Comparison of ENCODE assay signal across 11 cellular contexts in the genomic region with DNA sequence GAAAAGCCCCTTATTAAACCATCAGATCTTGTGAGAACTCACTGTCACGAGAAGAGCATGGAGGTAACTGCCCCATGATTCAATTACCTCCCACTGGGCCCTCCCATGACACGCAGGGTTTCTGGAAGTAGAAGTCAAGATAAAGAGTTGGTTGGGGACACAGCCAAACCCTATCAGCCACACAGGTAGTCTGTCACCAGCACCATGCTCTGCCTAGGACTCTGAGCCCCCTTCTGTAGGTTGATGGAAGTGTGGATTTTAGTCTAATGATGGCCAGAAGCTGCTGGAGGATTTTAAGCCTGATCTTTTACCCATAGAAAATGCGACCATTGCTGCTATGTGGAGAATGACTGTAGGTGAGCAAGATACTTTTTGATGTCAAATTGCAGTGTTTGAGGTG.
DNase-seq lines count a peak whose midpoint lies in the region; ATAC-seq and TF ChIP-seq lines count a peak whose summit lies in the region.
"Had no signal": no experiment of that assay in that cellular context is flagged by ENCODE, and none has a peak within 500 bp of the region (broad histone marks: within the 10 kb centered on the region; RNA-seq: fewer than 3 reads in every experiment).

No MANE protein-coding gene starts in this region.

- ATAC-seq in heart left ventricle (no peak), upper lobe of left lung (ENCODE audit: low FRiP score in 2 of 2) (no peak), SK-N-SH treated with all-trans-retinoic acid at 6 μM for 48 hours (no peak)
- ATAC-seq in activated naive CD8-positive, alpha-beta T cell treated with anti-CD3 and anti-CD28 coated beads, Interleukin-2, amount 50 U/mL, for 24 hours, result no peak
- ATAC-seq: body of pancreas had no signal

- peak overlapping the region in 11 of 12 donors; percentile 25 to 94 (median 86) for H3K27ac ChIP-seq in heart left ventricle
- peak overlapping the region in 1 of 2 donors; percentile 81 for H3K27ac ChIP-seq in right atrium auricular region
- no peak overlapping the region for H3K27ac ChIP-seq in mesendoderm (ENCODE audit: low read depth, low read length)
- H3K27ac ChIP-seq in upper lobe of left lung, result peak overlapping the region; percentile 57 to 84 (median 64)

- TF ChIP-seq EP300 in upper lobe of left lung (IDR thresholded peaks at IDR 0.05), result no peak

- H3K4me1 ChIP-seq in heart left ventricle, result peaks cover 16 to 69% (median 46%) of the 10 kb centered on the region in 12 donors
- H3K4me1 ChIP-seq in right atrium auricular region, result peaks cover 0 to 35% of the 10 kb centered on the region in 2 donors
- H3K4me1 ChIP-seq in mesendoderm (ENCODE audit: control insufficient read depth, low read depth, low read length), result no peaks in the 10 kb centered on the region
- H3K4me1 ChIP-seq in upper lobe of left lung, result peaks cover 17 to 31% (median 27%) of the 10 kb centered on the region in 4 donors

- H3K36me3 Mint-ChIP-seq in activated naive CD8-positive, alpha-beta T cell treated with anti-CD3 and anti-CD28 coated beads, Interleukin-2, amount 50 U/mL, for 24 hours (ENCODE audit: low read depth), result peaks cover 42% of the 10 kb centered on the region

- H3K27me3 Mint-ChIP-seq in activated naive CD8-positive, alpha-beta T cell treated with anti-CD3 and anti-CD28 coated beads, Interleukin-2, amount 50 U/mL, for 24 hours, result no peaks in the 10 kb centered on the region

- H2BK5ac ChIP-seq in mesendoderm (ENCODE audit: low read length), result no peak overlapping the region

- no peak overlapping the region for H3K4me2 ChIP-seq in mesendoderm (ENCODE audit: low read length)

- no peak overlapping the region for H4K8ac ChIP-seq in mesendoderm (ENCODE audit: low read depth, low read length)

- no peak for TF ChIP-seq CTCF in heart left ventricle (IDR thresholded peaks at IDR 0.05)
- TF ChIP-seq CTCF in right atrium auricular region (IDR thresholded peaks at IDR 0.05), result no peak
- TF ChIP-seq CTCF in upper lobe of left lung (IDR thresholded peaks at IDR 0.05), result no peak
- no peak for TF ChIP-seq CTCF in foreskin fibroblast (IDR thresholded peaks at IDR 0.05; ENCODE audit: low read depth, low read length)

- no peak overlapping the region for H3K56ac ChIP-seq in mesendoderm (ENCODE audit: low read length)

- H3K23ac ChIP-seq in mesendoderm (ENCODE audit: low read length), result no peak overlapping the region

- peaks cover 14% of the 10 kb centered on the region for H3K9me3 Mint-ChIP-seq in activated naive CD8-positive, alpha-beta T cell treated with anti-CD3 and anti-CD28 coated beads, Interleukin-2, amount 50 U/mL, for 24 hours

- peaks cover 63% of the 10 kb centered on the region for H3K4me1 Mint-ChIP-seq in activated naive CD8-positive, alpha-beta T cell treated with anti-CD3 and anti-CD28 coated beads, Interleukin-2, amount 50 U/mL, for 24 hours

- TF ChIP-seq POLR2A in heart left ventricle (IDR thresholded peaks at IDR 0.05), result no peak
- TF ChIP-seq POLR2A in upper lobe of left lung (IDR thresholded peaks at IDR 0.05), result no peak

- no peak overlapping the region for H2AK5ac ChIP-seq in mesendoderm (ENCODE audit: low read length)

- no peak overlapping the region for H2BK120ac ChIP-seq in mesendoderm (ENCODE audit: low read depth, low read length)

- no peak overlapping the region for H4K5ac ChIP-seq in mesendoderm (ENCODE audit: low read length)

- DNase-seq in heart left ventricle (no peak), right atrium auricular region (ENCODE audit: low spot score) (no peak), mesendoderm (peak; percentile 43), upper lobe of left lung (no peak), foreskin fibroblast (no peak), DMS79 (lab: John Stamatoyannopoulos, UW) (no peak)
- DNase-seq in activated naive CD8-positive, alpha-beta T cell treated with anti-CD3 and anti-CD28 coated beads, Interleukin-2, amount 50 U/mL, for 24 hours, result no peak
- DNase-seq: body of pancreas, hippocampal formation, T1000 had no signal

- H3K79me2 ChIP-seq in mesendoderm (ENCODE audit: control insufficient read depth, insufficient read depth, low read length), result peaks cover 50% of the 10 kb centered on the region

- H3K27me3 ChIP-seq in heart left ventricle (no peaks in the 10 kb centered on the region), right atrium auricular region (no peaks in the 10 kb centered on the region), mesendoderm (ENCODE audit: insufficient read depth, low read length, poor library complexity) (no peaks in the 10 kb centered on the region), upper lobe of left lung (no peaks in the 10 kb centered on the region)
- H3K27me3 ChIP-seq: body of pancreas had no signal

- peaks cover 36% of the 10 kb centered on the region for H3K79me1 ChIP-seq in mesendoderm (ENCODE audit: low read length)

- H2BK15ac ChIP-seq in mesendoderm (replicated peaks; ENCODE audit: low read depth), result no peak overlapping the region

- H3K9ac ChIP-seq in mesendoderm (ENCODE audit: low read length), result no peak overlapping the region

- H3K36me3 ChIP-seq in heart left ventricle (peaks cover 0 to 20% (median 0%) of the 10 kb centered on the region in 9 donors), right atrium auricular region (no peaks in the 10 kb centered on the region), mesendoderm (ENCODE audit: control insufficient read depth, insufficient read depth, low read length) (no peaks in the 10 kb centered on the region), upper lobe of left lung (peaks cover 0 to 11% (median 5%) of the 10 kb centered on the region in 4 donors)

- intact Hi-C loops in heart left ventricle (cut with DNase I), result loop anchor here in 4 of 10 donors (2.0 to 10.0 kb wide), 4 partner anchors 36 to 261 kb away; a partner anchor contains a TSS

- H3K9me3 ChIP-seq in heart left ventricle (no peaks in the 10 kb centered on the region), right atrium auricular region (no peaks in the 10 kb centered on the region), upper lobe of left lung (no peaks in the 10 kb centered on the region)
- H3K9me3 ChIP-seq: body of pancreas had no signal

- H3K4ac ChIP-seq in mesendoderm (ENCODE audit: low read depth, low read length), result no peak overlapping the region

- no peak overlapping the region for H3K4me3 ChIP-seq in heart left ventricle
- H3K4me3 ChIP-seq in right atrium auricular region, result no peak overlapping the region
- H3K4me3 ChIP-seq in mesendoderm (ENCODE audit: low read length), result no peak overlapping the region
- no peak overlapping the region for H3K4me3 ChIP-seq in upper lobe of left lung
- H3K4me3 ChIP-seq in foreskin fibroblast (ENCODE audit: low read depth in 1 of 2, low read length in 2 of 2), result no peak overlapping the region
- H3K4me3 ChIP-seq: body of pancreas had no signal

- WGBS in heart left ventricle, 4 donors, result 65 to 78% (median 75%) methylated on average over 3 of the region's 3 CpGs
- WGBS in mesendoderm (ENCODE audit: extremely low coverage, insufficient coverage, low lambda C conversion rate), result no CpG with 5 or more reads among the region's 3 CpGs
- 86 to 90% methylated on average over 3 of the region's 3 CpGs for WGBS in upper lobe of left lung, 2 donors

- H3K18ac ChIP-seq in mesendoderm (ENCODE audit: low read length), result no peak overlapping the region

- peak overlapping the region; percentile 62 for H3K27ac Mint-ChIP-seq in activated naive CD8-positive, alpha-beta T cell treated with anti-CD3 and anti-CD28 coated beads, Interleukin-2, amount 50 U/mL, for 24 hours

- H3K4me3 Mint-ChIP-seq in activated naive CD8-positive, alpha-beta T cell treated with anti-CD3 and anti-CD28 coated beads, Interleukin-2, amount 50 U/mL, for 24 hours, result no peak overlapping the region

TF ChIP-seq in SK-N-SH treated with all-trans-retinoic acid at 6 μM for 48 hours, 23 proteins besides CTCF, POLR2A, EP300 and RAD21 (continues in another document):
- TF ChIP-seq, protein P1, sequence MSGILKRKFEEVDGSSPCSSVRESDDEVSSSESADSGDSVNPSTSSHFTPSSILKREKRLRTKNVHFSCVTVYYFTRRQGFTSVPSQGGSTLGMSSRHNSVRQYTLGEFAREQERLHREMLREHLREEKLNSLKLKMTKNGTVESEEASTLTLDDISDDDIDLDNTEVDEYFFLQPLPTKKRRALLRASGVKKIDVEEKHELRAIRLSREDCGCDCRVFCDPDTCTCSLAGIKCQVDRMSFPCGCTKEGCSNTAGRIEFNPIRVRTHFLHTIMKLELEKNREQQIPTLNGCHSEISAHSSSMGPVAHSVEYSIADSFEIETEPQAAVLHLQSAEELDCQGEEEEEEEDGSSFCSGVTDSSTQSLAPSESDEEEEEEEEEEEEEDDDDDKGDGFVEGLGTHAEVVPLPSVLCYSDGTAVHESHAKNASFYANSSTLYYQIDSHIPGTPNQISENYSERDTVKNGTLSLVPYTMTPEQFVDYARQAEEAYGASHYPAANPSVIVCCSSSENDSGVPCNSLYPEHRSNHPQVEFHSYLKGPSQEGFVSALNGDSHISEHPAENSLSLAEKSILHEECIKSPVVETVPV (CRISPR knock-in tag; IDR thresholded peaks at IDR 0.05), result no peak
- TF ChIP-seq, protein P2, sequence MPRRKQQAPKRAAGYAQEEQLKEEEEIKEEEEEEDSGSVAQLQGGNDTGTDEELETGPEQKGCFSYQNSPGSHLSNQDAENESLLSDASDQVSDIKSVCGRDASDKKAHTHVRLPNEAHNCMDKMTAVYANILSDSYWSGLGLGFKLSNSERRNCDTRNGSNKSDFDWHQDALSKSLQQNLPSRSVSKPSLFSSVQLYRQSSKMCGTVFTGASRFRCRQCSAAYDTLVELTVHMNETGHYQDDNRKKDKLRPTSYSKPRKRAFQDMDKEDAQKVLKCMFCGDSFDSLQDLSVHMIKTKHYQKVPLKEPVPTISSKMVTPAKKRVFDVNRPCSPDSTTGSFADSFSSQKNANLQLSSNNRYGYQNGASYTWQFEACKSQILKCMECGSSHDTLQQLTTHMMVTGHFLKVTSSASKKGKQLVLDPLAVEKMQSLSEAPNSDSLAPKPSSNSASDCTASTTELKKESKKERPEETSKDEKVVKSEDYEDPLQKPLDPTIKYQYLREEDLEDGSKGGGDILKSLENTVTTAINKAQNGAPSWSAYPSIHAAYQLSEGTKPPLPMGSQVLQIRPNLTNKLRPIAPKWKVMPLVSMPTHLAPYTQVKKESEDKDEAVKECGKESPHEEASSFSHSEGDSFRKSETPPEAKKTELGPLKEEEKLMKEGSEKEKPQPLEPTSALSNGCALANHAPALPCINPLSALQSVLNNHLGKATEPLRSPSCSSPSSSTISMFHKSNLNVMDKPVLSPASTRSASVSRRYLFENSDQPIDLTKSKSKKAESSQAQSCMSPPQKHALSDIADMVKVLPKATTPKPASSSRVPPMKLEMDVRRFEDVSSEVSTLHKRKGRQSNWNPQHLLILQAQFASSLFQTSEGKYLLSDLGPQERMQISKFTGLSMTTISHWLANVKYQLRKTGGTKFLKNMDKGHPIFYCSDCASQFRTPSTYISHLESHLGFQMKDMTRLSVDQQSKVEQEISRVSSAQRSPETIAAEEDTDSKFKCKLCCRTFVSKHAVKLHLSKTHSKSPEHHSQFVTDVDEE (CRISPR knock-in tag; IDR thresholded peaks at IDR 0.05), result no peak
- no peak for TF ChIP-seq ISL1 (CRISPR knock-in tag; IDR thresholded peaks at IDR 0.05)
- no peak for TF ChIP-seq BACH2 (CRISPR knock-in tag; IDR thresholded peaks at IDR 0.05; ENCODE audit: borderline replicate concordance)
- TF ChIP-seq ZFP30 (CRISPR knock-in tag; IDR thresholded peaks at IDR 0.05), result no peak
- no peak for TF ChIP-seq SNAI2 (CRISPR knock-in tag; IDR thresholded peaks at IDR 0.05)
- TF ChIP-seq RARB (CRISPR knock-in tag; IDR thresholded peaks at IDR 0.05), result no peak
- TF ChIP-seq ZNF70 (CRISPR knock-in tag; IDR thresholded peaks at IDR 0.05), result no peak
